1 cellular context compared by ENCODE assay signal in the genomic region with DNA sequence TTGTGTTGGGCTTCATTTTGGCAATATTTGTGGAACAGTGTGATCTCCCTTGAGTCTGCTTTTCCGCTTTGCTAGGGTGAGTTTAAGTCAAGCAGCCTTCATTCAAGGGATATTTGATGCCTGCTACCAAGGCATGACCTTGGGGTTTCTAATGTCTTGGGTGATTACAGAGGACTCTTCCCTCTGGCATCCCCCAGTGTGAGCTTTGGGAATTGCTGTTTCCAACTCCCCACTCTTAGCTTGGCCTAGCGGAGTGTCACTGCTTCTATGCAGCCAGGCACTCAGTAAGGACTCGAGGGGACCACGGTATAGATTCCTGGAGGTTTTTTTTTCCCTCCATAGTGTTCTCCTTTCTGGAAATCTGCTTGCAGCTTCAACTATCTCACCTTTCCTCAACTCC.
TF ChIP-seq lines count a peak whose summit lies in the region.

No MANE protein-coding gene starts in this region.

TF ChIP-seq in H1, 55 proteins besides CTCF, POLR2A, EP300 and RAD21:
- TF ChIP-seq NANOG (IDR thresholded peaks at IDR 0.05; ENCODE audit: insufficient read depth, low read depth, low read length, poor library complexity, severe bottlenecking): no peak
- TF ChIP-seq TEAD4 (IDR thresholded peaks at IDR 0.05; ENCODE audit: low read depth, low read length): no peak
- no peak for TF ChIP-seq MAFK (IDR thresholded peaks at IDR 0.05; ENCODE audit: low read depth, low read length)
- no peak for TF ChIP-seq CTBP2 (IDR thresholded peaks at IDR 0.05; ENCODE audit: borderline replicate concordance, insufficient read depth, insufficient read length, low read length)
- no peak for TF ChIP-seq HDAC2 (IDR thresholded peaks at IDR 0.05; ENCODE audit: borderline replicate concordance in 1 of 2, low read depth in 2 of 2, low read length in 2 of 2)
